Comparison of ENCODE assay signal across 7 cellular contexts in the genomic region with DNA sequence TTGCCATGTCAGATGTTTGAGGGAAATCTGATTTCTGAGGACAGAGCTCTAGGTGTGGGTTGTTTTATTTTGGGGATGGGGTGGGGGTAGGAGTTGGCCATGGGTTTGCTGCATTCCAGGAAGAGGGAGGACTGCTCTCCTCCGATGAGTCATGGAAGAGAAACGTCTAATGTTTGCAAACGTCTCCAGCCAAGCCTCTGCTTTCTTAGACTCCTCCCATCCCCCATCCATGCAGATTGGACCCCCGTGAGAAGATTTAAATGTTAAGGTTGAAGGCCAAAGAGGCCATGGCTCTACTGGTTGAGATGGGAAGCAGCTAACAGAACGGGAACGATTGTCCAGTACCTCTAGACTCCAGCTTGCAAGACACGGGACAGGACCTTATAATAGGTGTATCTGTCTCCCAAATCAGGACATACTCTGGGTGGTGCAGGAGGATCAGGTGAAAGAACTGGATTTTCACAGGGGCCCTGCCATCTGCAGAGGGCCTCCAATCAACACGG. TPM values are rescaled to one million over a fixed set of nuclear protein-coding genes. Genes with fewer than 3 reads are reported as not detected.
DNase-seq lines count a peak whose midpoint lies in the region; ATAC-seq and TF ChIP-seq lines count a peak whose summit lies in the region.

No MANE protein-coding gene starts in this region.

- H3K27me3 ChIP-seq in hepatocyte = no peaks in the 10 kb centered on the region
- H3K27me3 ChIP-seq in thoracic aorta (replicated peaks; ENCODE audit: insufficient read depth) = no peaks in the 10 kb centered on the region

- no peaks in the 10 kb centered on the region for H3K9me2 ChIP-seq in hepatocyte (replicated peaks; ENCODE audit: insufficient read depth)

- peaks cover 26% of the 10 kb centered on the region for H3K4me1 ChIP-seq in hepatocyte (ENCODE audit: insufficient read depth)
- peaks cover 36 to 71% of the 10 kb centered on the region in 2 donors for H3K4me1 ChIP-seq in thoracic aorta (ENCODE audit: control insufficient read depth in 1 of 2, low read depth in 2 of 2)

- TF ChIP-seq CTCF in hepatocyte (IDR thresholded peaks at IDR 0.05; ENCODE audit: poor library complexity) (no peak), thoracic aorta (IDR thresholded peaks at IDR 0.05) (no peak)

- DNase-seq in HT1080 (ENCODE audit: low read depth) = peak; percentile 88
- DNase-seq in amniotic stem cell (lab: John Stamatoyannopoulos, UW) = peak; percentile 49
- DNase-seq in hepatocyte (ENCODE audit: low spot score) = peak; percentile 68
- DNase-seq in thoracic aorta (ENCODE audit: low spot score) = no peak
- no peak for DNase-seq in NCI-H510A treated with DMSO at 0.1 percent for 48 hours (lab: John Stamatoyannopoulos, UW)
- no peak for DNase-seq in NCI-H510A (lab: John Stamatoyannopoulos, UW)

- H3K79me2 ChIP-seq in hepatocyte = no peaks in the 10 kb centered on the region

- H4K20me1 ChIP-seq in hepatocyte (ENCODE audit: insufficient read depth, poor library complexity, severe bottlenecking) = no peaks in the 10 kb centered on the region

- ATAC-seq in thoracic aorta (ENCODE audit: insufficient number of reproducible peaks, low FRiP score, low read depth) (peak; percentile 76), HG02981 (IDR thresholded peaks at IDR 0.05; ENCODE audit: unreplicated experiment) (no peak)

- no peak overlapping the region for H2AFZ ChIP-seq in hepatocyte

- 38% methylated on average over 8 of the region's 8 CpGs for WGBS in hepatocyte (ENCODE audit: low lambda C conversion rate, missing lambda C conversion rate)

- H3K9me3 ChIP-seq in hepatocyte (ENCODE audit: low read depth) (no peaks in the 10 kb centered on the region), thoracic aorta (no peaks in the 10 kb centered on the region)

- no peaks in the 10 kb centered on the region for H3K36me3 ChIP-seq in hepatocyte (replicated peaks; ENCODE audit: insufficient read depth, low read depth)
- H3K36me3 ChIP-seq in thoracic aorta = no peaks in the 10 kb centered on the region

- H3K4me2 ChIP-seq in hepatocyte = peak overlapping the region; percentile 54

- H3K4me3 ChIP-seq in hepatocyte (no peak overlapping the region), thoracic aorta (no peak overlapping the region)

- peak overlapping the region; percentile 70 for H3K27ac ChIP-seq in hepatocyte
- H3K27ac ChIP-seq in thoracic aorta = peak overlapping the region; percentile 86 to 90

RNA-seq across cellular contexts. Expression of a gene that starts 11.4 kb away (rescaled TPM):
- total RNA-seq in HT1080 (2014; rRNA removed; shearing (Covaris generic)) = 93.8 and 114 TPM in 2 replicates
- polyA plus RNA-seq in HT1080 (2015; cell fraction: cytosol; rRNA removed) = 108 and 138 TPM in 2 replicates
- 284 and 324 TPM in 2 replicates for polyA plus RNA-seq in HT1080 (2015; cell fraction: nucleus; rRNA removed)
- total RNA-seq in hepatocyte (97.9 and 126 TPM in 2 replicates), thoracic aorta (100 to 1,000 TPM; 226 to 290 TPM)
- 60.2 and 68.2 TPM in 2 replicates for polyA plus RNA-seq in hepatocyte

Comparison
In these comparisons a context has a peak if more than half of its experiments do, and no peak if none do; other contexts are left out.
1. DNase-seq: peak in HT1080 (single experiment), amniotic stem cell (single experiment) and hepatocyte (single experiment); none in thoracic aorta (single experiment), NCI-H510A treated with DMSO at 0.1 percent for 48 hours (single experiment) and NCI-H510A (single experiment).